8 cellular contexts compared by ENCODE assay signal in the genomic region with DNA sequence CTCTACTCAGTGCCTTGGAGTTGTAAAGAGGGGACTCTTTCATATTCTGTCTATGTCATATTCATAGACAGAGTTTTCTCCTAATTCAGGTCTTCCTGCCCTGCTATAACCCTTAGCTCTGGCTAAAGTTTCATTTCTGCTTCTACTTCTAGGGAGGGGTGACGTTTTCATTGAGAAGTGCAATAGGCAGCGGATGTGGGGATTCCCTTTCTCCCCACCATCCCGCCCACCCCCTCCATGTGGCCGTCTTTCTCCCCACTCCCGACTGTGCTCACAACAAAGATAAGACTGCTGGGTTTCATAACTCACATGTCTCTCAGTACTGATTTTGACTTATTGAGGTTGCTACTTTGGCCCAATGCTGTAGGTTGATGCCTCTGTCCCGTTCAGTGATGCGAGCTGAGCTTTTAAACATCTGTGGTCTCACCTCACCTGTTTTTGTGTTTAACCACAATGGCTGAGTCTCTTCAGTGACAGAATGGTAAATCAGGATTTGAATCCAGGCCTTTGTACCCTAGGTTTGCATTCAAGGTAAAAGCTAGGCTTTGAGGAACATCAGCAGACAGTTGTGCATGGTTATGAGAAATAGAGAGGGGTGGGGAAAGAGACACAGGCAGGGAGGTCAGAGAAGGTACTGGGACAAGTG.
DNase-seq lines count a peak whose midpoint lies in the region; ATAC-seq lines count a peak whose summit lies in the region.

No MANE protein-coding gene starts in this region.

- ATAC-seq in GM19372 (IDR thresholded peaks at IDR 0.05; ENCODE audit: low read depth, unreplicated experiment) (peak; percentile 63), HG03097 (IDR thresholded peaks at IDR 0.05; ENCODE audit: low FRiP score, unreplicated experiment) (peak; percentile 64)

- peak; percentile 37 to 51 for DNase-seq in activated CD4-positive, alpha-beta T cell treated with anti-CD3 and anti-CD28 coated beads, Interleukin-2, amount 50 U/mL, for 4 hours
- peak; percentile 28 for DNase-seq in stimulated activated CD4-positive, alpha-beta T cell treated with anti-CD3 and anti-CD28 coated beads, Interleukin-4, amount 100 ng/mL, for 1 hour
- no peak for DNase-seq in HUDEP-2 (lab: John Stamatoyannopoulos, UW; ENCODE audit: unreplicated experiment in 76 of 76)
- no peak for DNase-seq in NCI-H1417 treated with DMSO at 0.1 percent for 48 hours (lab: John Stamatoyannopoulos, UW)
- DNase-seq in NCI-H1105 treated with DMSO at 0.1 percent for 48 hours (lab: John Stamatoyannopoulos, UW): no peak
- DNase-seq in NK-92 treated with Interleukin-12 subunit alpha and Interleukin-12 subunit beta, amount 100 ng/mL, for 24 hours (lab: John Stamatoyannopoulos, UW): no peak

Comparison
In these comparisons a context has a peak if more than half of its experiments do, and no peak if none do; other contexts are left out.
1. DNase-seq: peak in activated CD4-positive, alpha-beta T cell treated with anti-CD3 and anti-CD28 coated beads, Interleukin-2, amount 50 U/mL, for 4 hours (2 of 2) and stimulated activated CD4-positive, alpha-beta T cell treated with anti-CD3 and anti-CD28 coated beads, Interleukin-4, amount 100 ng/mL, for 1 hour (single experiment); none in HUDEP-2 (0 of 76), NCI-H1417 treated with DMSO at 0.1 percent for 48 hours (single experiment), NCI-H1105 treated with DMSO at 0.1 percent for 48 hours (single experiment) and NK-92 treated with Interleukin-12 subunit alpha and Interleukin-12 subunit beta, amount 100 ng/mL, for 24 hours (single experiment).